In genomic region chr2:101332885-101333766, GRCh38 we compare ENCODE assay signal across 19 cellular contexts. TPM values are rescaled to one million over a fixed set of nuclear protein-coding genes. Genes with fewer than 3 reads are reported as not detected.
DNase-seq lines count a peak whose midpoint lies in the region; ATAC-seq and TF ChIP-seq lines count a peak whose summit lies in the region.
"Had no signal": no experiment of that assay in that cellular context is flagged by ENCODE, and none has a peak within 500 bp of the region (broad histone marks: within the 10 kb centered on the region; RNA-seq: fewer than 3 reads in every experiment).

No MANE protein-coding gene starts in this region.

- H3K27me3 ChIP-seq in BLaER1 treated with 17β-estradiol and CSF1 and Interleukin-3, amounts not matched to agents 10 nM and 100 nM = no peaks in the 10 kb centered on the region
- no peaks in the 10 kb centered on the region for H3K27me3 ChIP-seq in CD4-positive, alpha-beta T cell (ENCODE audit: control insufficient read depth, insufficient read depth, low read length)

- ATAC-seq in CD4-positive, alpha-beta T cell (ENCODE audit: poor library complexity) = peak; percentile 29
- ATAC-seq in activated CD8-positive, alpha-beta T cell treated with anti-CD3 and anti-CD28 coated beads, Interleukin-2, amount 10 ng/mL, durations not matched to agents 7 days and 5 days = no peak
- ATAC-seq in naive thymus-derived CD8-positive, alpha-beta T cell = peak; percentile 31 to 39
- ATAC-seq in GM19351 (IDR thresholded peaks at IDR 0.05; ENCODE audit: unreplicated experiment) (no peak), GM19023 (IDR thresholded peaks at IDR 0.05; ENCODE audit: unreplicated experiment) (no peak)

- H3K4me3 Mint-ChIP-seq in CD4-positive, alpha-beta T cell = peak overlapping the region; percentile 44
- H3K4me3 Mint-ChIP-seq in activated CD8-positive, alpha-beta T cell treated with anti-CD3 and anti-CD28 coated beads, Interleukin-2, amount 10 ng/mL, durations not matched to agents 7 days and 5 days = no peak overlapping the region
- peak overlapping the region in 8 of 10 donors; percentile 26 to 61 (median 50) for H3K4me3 Mint-ChIP-seq in naive thymus-derived CD8-positive, alpha-beta T cell
- H3K4me3 Mint-ChIP-seq: CD4-positive, CD25-positive, alpha-beta regulatory T cell had no signal

- no peaks in the 10 kb centered on the region for H4K20me1 ChIP-seq in BLaER1 treated with 17β-estradiol and CSF1 and Interleukin-3, amounts not matched to agents 10 nM and 100 nM

- no peaks in the 10 kb centered on the region for H3K36me3 ChIP-seq in BLaER1 treated with 17β-estradiol and CSF1 and Interleukin-3, amounts not matched to agents 10 nM and 100 nM

- CTCF ChIA-PET in CD4-positive, alpha-beta T cell (lab: Charles Lee) = interaction anchor here (0.9 to 1.1 kb wide), 3 partner anchors 7 to 9 kb away, joined by 3 to 5 read pairs (median 4); no protein-coding TSS in a partner anchor
- CTCF ChIA-PET in activated CD8-positive, alpha-beta T cell treated with anti-CD3 and anti-CD28 coated beads, Interleukin-2, amount 10 ng/mL, durations not matched to agents 7 days and 5 days (lab: Charles Lee) = interaction anchor here (0.7 to 2.1 kb wide), 5 partner anchors 9 to 115 kb away, joined by 3 to 20 read pairs (median 3); no protein-coding TSS in a partner anchor

- intact Hi-C loops in CD4-positive, alpha-beta T cell (cut with DNase I, micrococcal nuclease) = no loop called here

- H3K4me3 ChIP-seq in BLaER1 treated with 17β-estradiol and CSF1 and Interleukin-3, amounts not matched to agents 10 nM and 100 nM = no peak overlapping the region
- H3K4me3 ChIP-seq: GM23248 had no signal

- H3K4me1 Mint-ChIP-seq in CD4-positive, alpha-beta T cell (ENCODE audit: low read depth) = peaks cover 28% of the 10 kb centered on the region
- peaks cover 14% of the 10 kb centered on the region for H3K4me1 Mint-ChIP-seq in activated CD8-positive, alpha-beta T cell treated with anti-CD3 and anti-CD28 coated beads, Interleukin-2, amount 10 ng/mL, durations not matched to agents 7 days and 5 days (ENCODE audit: low read depth)
- peaks cover 17 to 36% (median 26%) of the 10 kb centered on the region in 4 donors for H3K4me1 Mint-ChIP-seq in naive thymus-derived CD8-positive, alpha-beta T cell

- H3K9me3 ChIP-seq in BLaER1 treated with 17β-estradiol and CSF1 and Interleukin-3, amounts not matched to agents 10 nM and 100 nM (replicated peaks in 1 of 11) = no peaks in the 10 kb centered on the region
- no peaks in the 10 kb centered on the region for H3K9me3 ChIP-seq in CD4-positive, alpha-beta T cell (ENCODE audit: control insufficient read depth, low read length)
- H3K9me3 ChIP-seq: SK-N-SH had no signal

- peaks cover 28 to 95% (median 68%) of the 10 kb centered on the region in 10 experiments for H3K4me1 ChIP-seq in BLaER1 treated with 17β-estradiol and CSF1 and Interleukin-3, amounts not matched to agents 10 nM and 100 nM

- POLR2A ChIA-PET in CD4-positive, alpha-beta T cell (lab: Charles Lee) = interaction anchor here (0.9 to 1.8 kb wide), 6 partner anchors 17 to 28 kb away, joined by 3 to 12 read pairs (median 4); partner anchors contain the start of gene RNF149
- POLR2A ChIA-PET in activated CD8-positive, alpha-beta T cell treated with anti-CD3 and anti-CD28 coated beads, Interleukin-2, amount 10 ng/mL, durations not matched to agents 7 days and 5 days (lab: Charles Lee) = no interaction called here
- POLR2A ChIA-PET in naive thymus-derived CD8-positive, alpha-beta T cell (lab: Charles Lee) = interaction anchor here (0.6 to 2.9 kb wide), 5 partner anchors 24 to 551 kb away, joined by 3 to 12 read pairs (median 5); partner anchors contain the start of gene RNF149

- H3K4me2 ChIP-seq in BLaER1 treated with 17β-estradiol and CSF1 and Interleukin-3, amounts not matched to agents 10 nM and 100 nM = peak overlapping the region in 8 of 11 experiments; percentile 22 to 93 (median 74); a peak in 11 of 22 replicates
- H3K4me2 ChIP-seq: SK-N-SH had no signal

- peak overlapping the region; percentile 77 for H3K27ac Mint-ChIP-seq in CD4-positive, alpha-beta T cell
- peak overlapping the region; percentile 6 for H3K27ac Mint-ChIP-seq in activated CD8-positive, alpha-beta T cell treated with anti-CD3 and anti-CD28 coated beads, Interleukin-2, amount 10 ng/mL, durations not matched to agents 7 days and 5 days
- peak overlapping the region; percentile 18 to 80 (median 69) for H3K27ac Mint-ChIP-seq in naive thymus-derived CD8-positive, alpha-beta T cell

- H3K27me3 Mint-ChIP-seq in CD4-positive, alpha-beta T cell = no peaks in the 10 kb centered on the region
- H3K27me3 Mint-ChIP-seq in activated CD8-positive, alpha-beta T cell treated with anti-CD3 and anti-CD28 coated beads, Interleukin-2, amount 10 ng/mL, durations not matched to agents 7 days and 5 days (ENCODE audit: low read depth) = no peaks in the 10 kb centered on the region
- H3K27me3 Mint-ChIP-seq in naive thymus-derived CD8-positive, alpha-beta T cell = no peaks in the 10 kb centered on the region

- no peak overlapping the region for H3K9ac ChIP-seq in BLaER1 treated with 17β-estradiol and CSF1 and Interleukin-3, amounts not matched to agents 10 nM and 100 nM
- H3K9ac ChIP-seq: GM23248, SK-N-SH had no signal

- no peaks in the 10 kb centered on the region for H3K36me3 Mint-ChIP-seq in CD4-positive, alpha-beta T cell (ENCODE audit: low read depth)
- H3K36me3 Mint-ChIP-seq in activated CD8-positive, alpha-beta T cell treated with anti-CD3 and anti-CD28 coated beads, Interleukin-2, amount 10 ng/mL, durations not matched to agents 7 days and 5 days (ENCODE audit: low read depth) = no peaks in the 10 kb centered on the region
- no peaks in the 10 kb centered on the region for H3K36me3 Mint-ChIP-seq in naive thymus-derived CD8-positive, alpha-beta T cell
- H3K36me3 Mint-ChIP-seq: CD4-positive, CD25-positive, alpha-beta regulatory T cell had no signal

- peak overlapping the region in 9 of 11 experiments; percentile 11 to 100 (median 98); a peak in 11 of 22 replicates for H3K27ac ChIP-seq in BLaER1 treated with 17β-estradiol and CSF1 and Interleukin-3, amounts not matched to agents 10 nM and 100 nM
- H3K27ac ChIP-seq in CD4-positive, alpha-beta T cell (ENCODE audit: low read depth, low read length) = no peak overlapping the region
- H3K27ac ChIP-seq: GM23248 had no signal

- no peak for DNase-seq in CD4-positive, alpha-beta T cell
- DNase-seq in activated CD8-positive, alpha-beta T cell treated with anti-CD3 and anti-CD28 coated beads, Interleukin-2, amount 10 ng/mL, durations not matched to agents 7 days and 5 days = no peak
- peak in 4 of 10 donors; percentile 8 to 63 (median 48) for DNase-seq in naive thymus-derived CD8-positive, alpha-beta T cell
- DNase-seq in NCI-H128 (lab: John Stamatoyannopoulos, UW; ENCODE audit: unreplicated experiment) = no peak
- DNase-seq: CD4-positive, CD25-positive, alpha-beta regulatory T cell; DMS79; GM23248; IMR-90; Kasumi-1; MM.1S; NCI-H1092 treated with DMSO at 0.1 percent for 48 hours; NCI-H187; NCI-H345; NCI-H526 treated with DMSO at 0.1 percent for 48 hours; SHP77; SK-N-SH had no signal

- H3K9me3 Mint-ChIP-seq in CD4-positive, alpha-beta T cell = no peaks in the 10 kb centered on the region
- no peaks in the 10 kb centered on the region for H3K9me3 Mint-ChIP-seq in activated CD8-positive, alpha-beta T cell treated with anti-CD3 and anti-CD28 coated beads, Interleukin-2, amount 10 ng/mL, durations not matched to agents 7 days and 5 days (ENCODE audit: insufficient read depth)
- H3K9me3 Mint-ChIP-seq in naive thymus-derived CD8-positive, alpha-beta T cell = no peaks in the 10 kb centered on the region
- H3K9me3 Mint-ChIP-seq: CD4-positive, CD25-positive, alpha-beta regulatory T cell had no signal

- no peak for TF ChIP-seq CTCF in CD4-positive, alpha-beta T cell (IDR thresholded peaks at IDR 0.05)

RNA-seq across cellular contexts. Expression of gene RNF149, which starts 24.6 kb away (rescaled TPM):
- total RNA-seq in CD4-positive, alpha-beta T cell = 100 to 1,000 TPM; 139 to 150 TPM
- total RNA-seq in activated CD8-positive, alpha-beta T cell treated with anti-CD3 and anti-CD28 coated beads, Interleukin-2, amount 10 ng/mL, durations not matched to agents 7 days and 5 days = 10 to 100 TPM; 64.2 to 71.5 TPM
- 100 to 1,000 TPM; 108 to 114 TPM for total RNA-seq in naive thymus-derived CD8-positive, alpha-beta T cell
- 10 to 100 TPM; 36.6 to 41.6 (median 39.0) TPM for polyA plus RNA-seq in naive thymus-derived CD8-positive, alpha-beta T cell

RNA-seq across cellular contexts. Expression of gene CREG2, which starts 54.2 kb away (rescaled TPM):
- total RNA-seq in CD4-positive, alpha-beta T cell = under 1 TPM in 1 of 2 experiments, not detected in 1; 0.03 TPM
- not detected for total RNA-seq in activated CD8-positive, alpha-beta T cell treated with anti-CD3 and anti-CD28 coated beads, Interleukin-2, amount 10 ng/mL, durations not matched to agents 7 days and 5 days
- not detected for total RNA-seq in naive thymus-derived CD8-positive, alpha-beta T cell
- polyA plus RNA-seq in naive thymus-derived CD8-positive, alpha-beta T cell = not detected
- total RNA-seq: IMR-90 had no signal

Comparison
In these comparisons a context has a peak if more than half of its experiments do, and no peak if none do; other contexts are left out.
1. ATAC-seq: peak in CD4-positive, alpha-beta T cell (single experiment) and naive thymus-derived CD8-positive, alpha-beta T cell (2 of 2); none in activated CD8-positive, alpha-beta T cell treated with anti-CD3 and anti-CD28 coated beads, Interleukin-2, amount 10 ng/mL, durations not matched to agents 7 days and 5 days (single experiment), GM19351 (single experiment) and GM19023 (single experiment).
2. H3K27ac Mint-ChIP-seq: peak in every context shown above with its lines; median percentile 77 in CD4-positive, alpha-beta T cell; 69 in naive thymus-derived CD8-positive, alpha-beta T cell; 6 in activated CD8-positive, alpha-beta T cell treated with anti-CD3 and anti-CD28 coated beads, Interleukin-2, amount 10 ng/mL, durations not matched to agents 7 days and 5 days.